25 cellular contexts compared by ENCODE assay signal in genomic region chr19:5460748-5461147, GRCh38. TPM values are rescaled to one million over a fixed set of nuclear protein-coding genes. Genes with fewer than 3 reads are reported as not detected.
DNase-seq lines count a peak whose midpoint lies in the region; ATAC-seq, FAIRE-seq and TF ChIP-seq lines count a peak whose summit lies in the region.
"Had no signal": no experiment of that assay in that cellular context is flagged by ENCODE, and none has a peak within 500 bp of the region (broad histone marks: within the 10 kb centered on the region; RNA-seq: fewer than 3 reads in every experiment).

No MANE protein-coding gene starts in this region.

- 32% methylated on average over 3 of the region's 3 CpGs for WGBS in HepG2 (ENCODE audit: low lambda C conversion rate)
- 83% methylated on average over 2 of the region's 3 CpGs for WGBS in right lobe of liver (ENCODE audit: insufficient coverage, low coverage, low lambda C conversion rate, missing lambda C conversion rate)
- WGBS in K562 (ENCODE audit: insufficient coverage, low coverage, missing lambda C conversion rate): 3% methylated on average over 3 of the region's 3 CpGs

- TF ChIP-seq CTCF in HepG2 (CRISPR knock-in tag; IDR thresholded peaks at IDR 0.05) (no peak), right lobe of liver (IDR thresholded peaks at IDR 0.05) (no peak), K562 (IDR thresholded peaks at IDR 0.05 in 2 of 3, conservative IDR thresholded peaks at IDR 0.05 in 1 of 3; ENCODE audit: insufficient read depth in 2 of 3, low read depth in 1 of 3, low read length in 3 of 3) (no peak)

- H3K9ac ChIP-seq in HepG2 (ENCODE audit: insufficient read depth, low read depth, low read length) (no peak overlapping the region), Karpas-422 (ENCODE audit: low read length) (no peak overlapping the region), K562 (ENCODE audit: insufficient read depth in 1 of 2, low read depth in 2 of 2, low read length in 2 of 2) (no peak overlapping the region)
- H3K9ac ChIP-seq: BLaER1 treated with 17β-estradiol and CSF1 and Interleukin-3, amounts not matched to agents 10 nM and 100 nM had no signal

- no peak overlapping the region for H3K4me2 ChIP-seq in HepG2 (ENCODE audit: low read depth, low read length)
- no peak overlapping the region for H3K4me2 ChIP-seq in Karpas-422 (ENCODE audit: low read depth, low read length, poor library complexity, severe bottlenecking)
- no peak overlapping the region for H3K4me2 ChIP-seq in K562 (ENCODE audit: insufficient read depth, low read length)
- H3K4me2 ChIP-seq: BLaER1 treated with 17β-estradiol and CSF1 and Interleukin-3, amounts not matched to agents 10 nM and 100 nM had no signal

- no peaks in the 10 kb centered on the region for H3K9me1 ChIP-seq in K562 (ENCODE audit: control insufficient read depth, insufficient read depth, low read length)

- no peaks in the 10 kb centered on the region for H3K79me2 ChIP-seq in HepG2 (ENCODE audit: insufficient read depth, low read length)
- no peaks in the 10 kb centered on the region for H3K79me2 ChIP-seq in Karpas-422 (ENCODE audit: low read length)
- no peaks in the 10 kb centered on the region for H3K79me2 ChIP-seq in K562 (ENCODE audit: control insufficient read depth, insufficient read depth, low read length)

- intact Hi-C loops in HepG2 (cut with micrococcal nuclease; ENCODE audit: unreplicated experiment) (no loop called here), right lobe of liver (cut with DNase I) (no loop called here), K562 (cut with micrococcal nuclease) (no loop called here)

- POLR2A ChIA-PET in HepG2 (lab: Yijun Ruan, JAX): no interaction called here
- POLR2A ChIA-PET in K562 (lab: Yijun Ruan, JAX): interaction anchor here (0.6 kb wide), 1 partner anchor 53 kb away, joined by 3 read pairs; no protein-coding TSS in a partner anchor

- H3K27ac ChIP-seq in HepG2 (ENCODE audit: extremely low read length, insufficient read depth, low read length): no peak overlapping the region
- no peak overlapping the region for H3K27ac ChIP-seq in right lobe of liver
- H3K27ac ChIP-seq in Karpas-422 (ENCODE audit: low read length): no peak overlapping the region
- H3K27ac ChIP-seq in K562 (ENCODE audit: extremely low read depth, low read depth, low read length): no peak overlapping the region
- H3K27ac ChIP-seq: BLaER1 treated with 17β-estradiol and CSF1 and Interleukin-3, amounts not matched to agents 10 nM and 100 nM; SJCRH30 had no signal

- TF ChIP-seq RAD21 in HepG2 (CRISPR knock-in tag; IDR thresholded peaks at IDR 0.05) (no peak), K562 (CRISPR knock-in tag; conservative IDR thresholded peaks at IDR 0.05 in 1 of 2, IDR thresholded peaks at IDR 0.05 in 1 of 2) (no peak)

- no peak overlapping the region for H2AFZ ChIP-seq in HepG2 (ENCODE audit: low read length)
- no peak overlapping the region for H2AFZ ChIP-seq in Karpas-422 (ENCODE audit: low read length)
- H2AFZ ChIP-seq in K562 (ENCODE audit: low read depth, low read length): no peak overlapping the region

- DNase-seq in HepG2 (ENCODE audit: low spot score): no peak
- no peak for DNase-seq in right lobe of liver
- peak; percentile 46 for DNase-seq in Karpas-422
- DNase-seq in K562 (ENCODE audit: extremely low read depth in 1 of 4, low spot score in 3 of 4): peak; percentile 37 to 65 (median 55)
- no peak for DNase-seq in LoVo (ENCODE audit: low spot score)
- DNase-seq in NCI-H1930 (lab: John Stamatoyannopoulos, UW): no peak
- no peak for DNase-seq in NCI-H1092 treated with DMSO at 0.1 percent for 48 hours (lab: John Stamatoyannopoulos, UW)
- DNase-seq: CD4-positive, alpha-beta T cell; H9; KBM-7; MM.1S; NCI-H1048; NCI-H1417 treated with DMSO at 0.1 percent for 48 hours; NCI-H1694 treated with DMSO at 0.1 percent for 48 hours; NCI-H2171 treated with DMSO at 0.1 percent for 48 hours; NCI-H524; NCI-H748 treated with DMSO at 0.1 percent for 48 hours; PC-3; T-cell had no signal

- in situ Hi-C loops in HepG2 (cut with HindIII; ENCODE audit: extremely low pct_ligation_motif_present, low pct_unique_long_range_greater_than_20kb) (no loop called here), K562 (cut with MboI) (no loop called here)

- H3K4me3 ChIP-seq in HepG2 (replicated peaks in 1 of 3; ENCODE audit: insufficient read depth in 1 of 3, low read depth in 2 of 3, low read length in 3 of 3) (no peak overlapping the region), right lobe of liver (no peak overlapping the region), Karpas-422 (ENCODE audit: low read length) (no peak overlapping the region), K562 (no peak overlapping the region)
- H3K4me3 ChIP-seq: BLaER1 treated with 17β-estradiol and CSF1 and Interleukin-3, amounts not matched to agents 10 nM and 100 nM; SJCRH30 had no signal

- TF ChIP-seq POLR2A in HepG2 (IDR thresholded peaks at IDR 0.05; ENCODE audit: insufficient read depth in 1 of 2, low read depth in 2 of 2, low read length in 2 of 2) (no peak), right lobe of liver (IDR thresholded peaks at IDR 0.05) (no peak), K562 (conservative IDR thresholded peaks at IDR 0.05) (no peak)

- no peak for FAIRE-seq in HepG2 (lab: Jason Lieb, UNC)
- peak; percentile 78 for FAIRE-seq in K562 (lab: Jason Lieb, UNC)
- FAIRE-seq: D721Med, GM18507 had no signal

- H3K36me3 ChIP-seq in HepG2 (replicated peaks in 1 of 2; ENCODE audit: control insufficient read depth in 1 of 2, insufficient read depth in 2 of 2, low read length in 2 of 2) (no peaks in the 10 kb centered on the region), right lobe of liver (no peaks in the 10 kb centered on the region), Karpas-422 (ENCODE audit: insufficient read depth, low read length) (no peaks in the 10 kb centered on the region), K562 (ENCODE audit: control insufficient read depth, insufficient read depth, low read length) (no peaks in the 10 kb centered on the region)
- H3K36me3 ChIP-seq: BLaER1 treated with 17β-estradiol and CSF1 and Interleukin-3, amounts not matched to agents 10 nM and 100 nM; SJCRH30 had no signal

- TF ChIP-seq EP300 in HepG2 (IDR thresholded peaks at IDR 0.05; ENCODE audit: low read depth in 2 of 2, low read length in 2 of 2) (no peak), HepG2 (CRISPR knock-in tag; IDR thresholded peaks at IDR 0.05; ENCODE audit: borderline replicate concordance) (no peak), K562 (IDR thresholded peaks at IDR 0.05; ENCODE audit: low read length) (no peak)

- BruUV-seq in HepG2 (replicated peaks; lab: Mats Ljungman, UMichigan) (no TSS peak), K562 (replicated peaks; lab: Mats Ljungman, UMichigan) (no TSS peak)

- no peaks in the 10 kb centered on the region for H4K20me1 ChIP-seq in HepG2 (ENCODE audit: insufficient read depth, low read length)
- no peaks in the 10 kb centered on the region for H4K20me1 ChIP-seq in Karpas-422 (ENCODE audit: insufficient read depth, low read depth, low read length)
- no peaks in the 10 kb centered on the region for H4K20me1 ChIP-seq in K562 (replicated peaks; ENCODE audit: control insufficient read depth, insufficient read depth, low read length)
- H4K20me1 ChIP-seq: BLaER1 treated with 17β-estradiol and CSF1 and Interleukin-3, amounts not matched to agents 10 nM and 100 nM had no signal

- ATAC-seq in HepG2 (no peak), right lobe of liver (no peak), K562 (peak; percentile 88)
- ATAC-seq: PC-3, T-cell had no signal

- CTCF ChIA-PET in HepG2 (lab: Yijun Ruan, JAX; ENCODE audit: low intra/inter-chr PET ratio, low total read pairs) (no interaction called here), K562 (lab: Yijun Ruan, JAX; ENCODE audit: low intra/inter-chr PET ratio) (no interaction called here)

- no peaks in the 10 kb centered on the region for H3K9me2 ChIP-seq in Karpas-422 (replicated peaks; ENCODE audit: insufficient read depth, low read length)

- H3K4me1 ChIP-seq in HepG2 (ENCODE audit: insufficient read depth, low read length) (peaks cover 22% of the 10 kb centered on the region), right lobe of liver (no peaks in the 10 kb centered on the region), Karpas-422 (ENCODE audit: low read length) (no peaks in the 10 kb centered on the region), K562 (replicated peaks in 1 of 2; ENCODE audit: control insufficient read depth in 2 of 2, insufficient read depth in 2 of 2, low read length in 2 of 2) (peaks cover 0 to 8% of the 10 kb centered on the region in 2 experiments; a peak in 2 of 5 replicates)
- H3K4me1 ChIP-seq: BLaER1 treated with 17β-estradiol and CSF1 and Interleukin-3, amounts not matched to agents 10 nM and 100 nM; SJCRH30 had no signal

- H3K9me3 ChIP-seq in HepG2 (ENCODE audit: low read length): no peaks in the 10 kb centered on the region
- no peaks in the 10 kb centered on the region for H3K9me3 ChIP-seq in right lobe of liver
- peaks cover 3% of the 10 kb centered on the region; the same call in 1 of the 2 replicates for H3K9me3 ChIP-seq in Karpas-422 (ENCODE audit: low read length)
- no peaks in the 10 kb centered on the region for H3K9me3 ChIP-seq in K562 (replicated peaks; ENCODE audit: control insufficient read depth, insufficient read depth, low read depth, low read length)
- H3K9me3 ChIP-seq: SJCRH30 had no signal

- H3K27me3 ChIP-seq in HepG2 (ENCODE audit: control insufficient read depth in 1 of 2, insufficient read depth in 2 of 2, low read length in 2 of 2) (no peaks in the 10 kb centered on the region), right lobe of liver (no peaks in the 10 kb centered on the region), Karpas-422 (ENCODE audit: low read length) (no peaks in the 10 kb centered on the region), K562 (ENCODE audit: control insufficient read depth in 2 of 2, insufficient read depth in 2 of 2, low read length in 2 of 2) (peaks cover 11 to 44% of the 10 kb centered on the region in 2 experiments)
- H3K27me3 ChIP-seq: BLaER1 treated with 17β-estradiol and CSF1 and Interleukin-3, amounts not matched to agents 10 nM and 100 nM; SJCRH30 had no signal

RNA-seq across cellular contexts. Expression of gene ZNRF4, which starts 5.5 kb away (rescaled TPM):
- total RNA-seq in HepG2 (2016; rRNA removed; fragmentation: Illumina TruSeq; extraction: Trizol) (not detected in 2 replicates), right lobe of liver (not detected), K562 (2014; rRNA removed) (not detected in 2 replicates), K562 (2014; rRNA removed; fragmentation: Illumina TruSeq; extraction: Trizol) (not detected in 2 replicates), K562 (2015; rRNA removed; fragmentation: Illumina TruSeq; extraction: Trizol) (not detected in 2 replicates), K562 (2021) (not detected in 2 replicates)
- total RNA-seq in HepG2 (2016; cell fraction: cytosol; rRNA removed; fragmentation: Illumina TruSeq; extraction: Trizol; ENCODE audit: low read depth): not detected in 2 replicates
- not detected in 2 replicates for total RNA-seq in HepG2 (2016; cell fraction: insoluble cytoplasmic fraction; rRNA removed; fragmentation: Illumina TruSeq; extraction: Trizol)
- not detected in 2 replicates for total RNA-seq in HepG2 (2016; cell fraction: membrane; rRNA removed; fragmentation: Illumina TruSeq; extraction: Trizol)
- total RNA-seq in HepG2 (2016; cell fraction: nucleus; rRNA removed; fragmentation: Illumina TruSeq; extraction: Trizol): not detected in 2 replicates
- polyA plus RNA-seq in HepG2 (2011; rRNA removed) (not detected in 2 replicates), K562 (2011; rRNA removed) (not detected in 2 replicates), K562 (2014; fragmentation: Illumina TruSeq; extraction: Trizol) (not detected in 2 replicates), K562 (2014; fragmentation: Nextera tagmentation; extraction: Ambion mirVana) (not detected), K562 (2014; rRNA removed) (not detected in 2 replicates)
- not detected in 2 replicates for polyA plus RNA-seq in HepG2 (2011; cell fraction: cytosol; rRNA removed)
- not detected in 2 replicates for polyA plus RNA-seq in HepG2 (2011; cell fraction: nucleus; rRNA removed)
- not detected in 2 replicates for polyA plus RNA-seq in HepG2 (2012)
- polyA plus RNA-seq in HepG2 (2016; cell fraction: cytosol; fragmentation: Illumina TruSeq; extraction: Trizol; ENCODE audit: low read depth): not detected in 2 replicates
- polyA plus RNA-seq in HepG2 (2016; cell fraction: insoluble cytoplasmic fraction; fragmentation: Illumina TruSeq; extraction: Trizol; ENCODE audit: low read depth): not detected in 2 replicates
- polyA plus RNA-seq in HepG2 (2016; cell fraction: membrane; fragmentation: Illumina TruSeq; extraction: Trizol; ENCODE audit: low read depth): not detected in 2 replicates
- polyA plus RNA-seq in HepG2 (2016; cell fraction: nucleus; fragmentation: Illumina TruSeq; extraction: Trizol; ENCODE audit: insufficient read depth, low read depth): not detected in 2 replicates
- polyA minus RNA-seq in HepG2 (2011; rRNA and poly(A)+ RNA removed; ENCODE audit: low replicate concordance): not detected in 2 replicates
- polyA minus RNA-seq in HepG2 (2011; cell fraction: cytosol; rRNA and poly(A)+ RNA removed): not detected in 2 replicates
- not detected in 2 replicates for polyA minus RNA-seq in HepG2 (2011; cell fraction: nucleus; rRNA and poly(A)+ RNA removed)
- total RNA-seq in Karpas-422 (2014; rRNA removed; shearing (Covaris generic); ENCODE audit: low replicate concordance): not detected in 2 replicates
- total RNA-seq in K562 (2011; cell fraction: chromatin; rRNA removed; ENCODE audit: low replicate concordance): not detected in 2 replicates
- not detected in 2 replicates for total RNA-seq in K562 (2011; cell fraction: nucleolus; rRNA removed)
- not detected in 2 replicates for total RNA-seq in K562 (2011; cell fraction: nucleoplasm; rRNA removed)
- not detected in 2 replicates for polyA plus RNA-seq in K562 (2011; cell fraction: cytosol; rRNA removed)
- not detected in 2 replicates for polyA plus RNA-seq in K562 (2011; cell fraction: nucleus; rRNA removed)
- not detected in 2 replicates for polyA plus RNA-seq in K562 (2012)
- not detected in 2 replicates for polyA minus RNA-seq in K562 (2011; rRNA and poly(A)+ RNA removed)
- not detected in 2 replicates for polyA minus RNA-seq in K562 (2011; cell fraction: cytosol; rRNA and poly(A)+ RNA removed)
- polyA minus RNA-seq in K562 (2011; cell fraction: nucleus; rRNA and poly(A)+ RNA removed): not detected in 2 replicates
- total RNA-seq: A172; CD4-positive, alpha-beta T cell; H9; PC-3; SJCRH30; T-cell had no signal
- polyA plus RNA-seq: AG04450 had no signal

Comparison
In these comparisons a context has a peak if more than half of its experiments do, and no peak if none do; other contexts are left out.
1. DNase-seq: peak in Karpas-422 (single experiment) and K562 (4 of 4); none in HepG2 (single experiment), right lobe of liver (0 of 3), LoVo (single experiment), NCI-H1930 (0 of 2) and NCI-H1092 treated with DMSO at 0.1 percent for 48 hours (single experiment).
2. Of the 241 proteins assayed by ChIP-seq in both HepG2 and K562: peak only in HepG2: none; only in K562: TFE3; in both: NFYB, RAD51 and USF2; in neither: 236; mixed calls (peak in some experiments, not most) for 1.